8 cellular contexts compared by ENCODE assay signal in the genomic region with DNA sequence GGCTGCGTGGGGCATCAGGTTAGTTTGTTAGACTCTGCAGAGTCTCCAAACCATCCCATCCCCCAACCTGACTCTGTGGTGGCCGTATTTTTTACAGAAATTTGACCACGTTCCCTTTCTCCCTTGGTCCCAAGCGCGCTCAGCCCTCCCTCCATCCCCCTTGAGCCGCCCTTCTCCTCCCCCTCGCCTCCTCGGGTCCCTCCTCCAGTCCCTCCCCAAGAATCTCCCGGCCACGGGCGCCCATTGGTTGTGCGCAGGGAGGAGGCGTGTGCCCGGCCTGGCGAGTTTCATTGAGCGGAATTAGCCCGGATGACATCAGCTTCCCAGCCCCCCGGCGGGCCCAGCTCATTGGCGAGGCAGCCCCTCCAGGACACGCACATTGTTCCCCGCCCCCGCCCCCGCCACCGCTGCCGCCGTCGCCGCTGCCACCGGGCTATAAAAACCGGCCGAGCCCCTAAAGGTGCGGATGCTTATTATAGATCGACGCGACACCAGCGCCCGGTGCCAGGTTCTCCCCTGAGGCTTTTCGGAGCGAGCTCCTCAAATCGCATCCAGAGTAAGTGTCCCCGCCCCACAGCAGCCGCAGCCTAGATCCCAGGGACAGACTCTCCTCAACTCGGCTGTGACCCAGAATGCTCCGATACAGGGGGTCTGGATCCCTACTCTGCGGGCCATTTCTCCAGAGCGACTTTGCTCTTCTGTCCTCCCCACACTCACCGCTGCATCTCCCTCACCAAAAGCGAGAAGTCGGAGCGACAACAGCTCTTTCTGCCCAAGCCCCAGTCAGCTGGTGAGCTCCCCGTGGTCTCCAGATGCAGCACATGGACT. TPM values are rescaled to one million over a fixed set of nuclear protein-coding genes. Genes with fewer than 3 reads are reported as not detected.
DNase-seq lines count a peak whose midpoint lies in the region; ATAC-seq and TF ChIP-seq lines count a peak whose summit lies in the region.

A gene (plus strand): TSS at position 465 of the 828 bp plus-strand sequence. CDS start 928 bp downstream, outside the sequence.

- H3K36me3 Mint-ChIP-seq in activated CD4-positive, alpha-beta memory T cell treated with anti-CD3 and anti-CD28 coated beads for 36 hours: peaks cover 2% of the 10 kb centered on the region

- intact Hi-C loops in activated CD4-positive, alpha-beta memory T cell treated with anti-CD3 and anti-CD28 coated beads for 36 hours (cut with micrococcal nuclease): loop anchor here (2.0 to 5.0 kb wide), 2 partner anchors 45 to 172 kb away; a partner anchor contains a TSS

- DNase-seq in AG08396 (ENCODE audit: low spot score) (peak; percentile 25), left kidney (ENCODE audit: low read depth, low spot score) (peak; percentile 84), activated gamma-delta T cell (lab: John Stamatoyannopoulos, UW) (no peak), NCI-H1417 (lab: John Stamatoyannopoulos, UW) (no peak)
- peak; percentile 15 for DNase-seq in activated CD4-positive, alpha-beta memory T cell treated with anti-CD3 and anti-CD28 coated beads for 36 hours

- ATAC-seq in esophagus mucosa (no peak), GM18907 (IDR thresholded peaks at IDR 0.05; ENCODE audit: unreplicated experiment) (no peak)

- peak within 1 kb of the TSS; percentile 18 for H3K4me3 Mint-ChIP-seq in activated CD4-positive, alpha-beta memory T cell treated with anti-CD3 and anti-CD28 coated beads for 36 hours

- peaks cover 48% of the 10 kb centered on the region for H3K4me1 Mint-ChIP-seq in activated CD4-positive, alpha-beta memory T cell treated with anti-CD3 and anti-CD28 coated beads for 36 hours (ENCODE audit: low read depth)

- H3K36me3 ChIP-seq in HEK293 (ENCODE audit: control insufficient read depth in 2 of 2, insufficient read depth in 1 of 2, low read length in 2 of 2): no peaks in the 10 kb centered on the region

- H3K27me3 Mint-ChIP-seq in activated CD4-positive, alpha-beta memory T cell treated with anti-CD3 and anti-CD28 coated beads for 36 hours: peaks cover 78% of the 10 kb centered on the region

- H3K27ac ChIP-seq in HEK293 (ENCODE audit: extremely low read depth, low read depth, low read length): no peak within 1 kb of the TSS; the same call in 1 of the 2 replicates

- H3K9me3 Mint-ChIP-seq in activated CD4-positive, alpha-beta memory T cell treated with anti-CD3 and anti-CD28 coated beads for 36 hours: no peaks in the 10 kb centered on the region

- no peak for TF ChIP-seq CTCF in HEK293 (tag by site-specific recombination; IDR thresholded peaks at IDR 0.05)

- no peaks in the 10 kb centered on the region for H3K9me3 ChIP-seq in HEK293 (ENCODE audit: control insufficient read depth, insufficient read depth, low read depth, low read length)

- peak within 1 kb of the TSS; percentile 0 for H3K27ac Mint-ChIP-seq in activated CD4-positive, alpha-beta memory T cell treated with anti-CD3 and anti-CD28 coated beads for 36 hours

- CTCF ChIA-PET in HEK293 (lab: Yijun Ruan, JAX): interaction anchor here (0.6 to 2.8 kb wide), 21 partner anchors 9 to 380 kb away, joined by 3 to 15 read pairs (median 4); no protein-coding TSS in a partner anchor
- CTCF ChIA-PET in activated CD4-positive, alpha-beta memory T cell treated with anti-CD3 and anti-CD28 coated beads for 36 hours (lab: Charles Lee): interaction anchor here (1.6 to 1.7 kb wide), 2 partner anchors 102 to 336 kb away, joined by 3 to 5 read pairs; no protein-coding TSS in a partner anchor

- H3K4me3 ChIP-seq in HEK293 (ENCODE audit: low read depth, low read length): peak within 1 kb of the TSS; percentile 48

- H3K4me1 ChIP-seq in HEK293 (ENCODE audit: control insufficient read depth, insufficient read depth, low read length): no peaks in the 10 kb centered on the region

- POLR2A ChIA-PET in HEK293 (lab: Yijun Ruan, JAX): interaction anchor here (0.6 to 2.1 kb wide), 14 partner anchors 9 to 948 kb away, joined by 3 to 11 read pairs (median 4); a partner anchor contains a TSS
- POLR2A ChIA-PET in activated CD4-positive, alpha-beta memory T cell treated with anti-CD3 and anti-CD28 coated beads for 36 hours (lab: Charles Lee): no interaction called here

TF ChIP-seq in HEK293, 187 proteins besides CTCF, POLR2A, EP300 and RAD21 (continues in another document):
- TF ChIP-seq SALL2 (tag by site-specific recombination; IDR thresholded peaks at IDR 0.05; ENCODE audit: borderline replicate concordance): no peak
- TF ChIP-seq, protein P1, sequence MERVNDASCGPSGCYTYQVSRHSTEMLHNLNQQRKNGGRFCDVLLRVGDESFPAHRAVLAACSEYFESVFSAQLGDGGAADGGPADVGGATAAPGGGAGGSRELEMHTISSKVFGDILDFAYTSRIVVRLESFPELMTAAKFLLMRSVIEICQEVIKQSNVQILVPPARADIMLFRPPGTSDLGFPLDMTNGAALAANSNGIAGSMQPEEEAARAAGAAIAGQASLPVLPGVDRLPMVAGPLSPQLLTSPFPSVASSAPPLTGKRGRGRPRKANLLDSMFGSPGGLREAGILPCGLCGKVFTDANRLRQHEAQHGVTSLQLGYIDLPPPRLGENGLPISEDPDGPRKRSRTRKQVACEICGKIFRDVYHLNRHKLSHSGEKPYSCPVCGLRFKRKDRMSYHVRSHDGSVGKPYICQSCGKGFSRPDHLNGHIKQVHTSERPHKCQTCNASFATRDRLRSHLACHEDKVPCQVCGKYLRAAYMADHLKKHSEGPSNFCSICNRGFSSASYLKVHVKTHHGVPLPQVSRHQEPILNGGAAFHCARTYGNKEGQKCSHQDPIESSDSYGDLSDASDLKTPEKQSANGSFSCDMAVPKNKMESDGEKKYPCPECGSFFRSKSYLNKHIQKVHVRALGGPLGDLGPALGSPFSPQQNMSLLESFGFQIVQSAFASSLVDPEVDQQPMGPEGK (tag by site-specific recombination; IDR thresholded peaks at IDR 0.05): peak; percentile 99
- no peak for TF ChIP-seq SETDB1 (IDR thresholded peaks at IDR 0.05; ENCODE audit: insufficient read length, low read length)
- TF ChIP-seq, protein P2, sequence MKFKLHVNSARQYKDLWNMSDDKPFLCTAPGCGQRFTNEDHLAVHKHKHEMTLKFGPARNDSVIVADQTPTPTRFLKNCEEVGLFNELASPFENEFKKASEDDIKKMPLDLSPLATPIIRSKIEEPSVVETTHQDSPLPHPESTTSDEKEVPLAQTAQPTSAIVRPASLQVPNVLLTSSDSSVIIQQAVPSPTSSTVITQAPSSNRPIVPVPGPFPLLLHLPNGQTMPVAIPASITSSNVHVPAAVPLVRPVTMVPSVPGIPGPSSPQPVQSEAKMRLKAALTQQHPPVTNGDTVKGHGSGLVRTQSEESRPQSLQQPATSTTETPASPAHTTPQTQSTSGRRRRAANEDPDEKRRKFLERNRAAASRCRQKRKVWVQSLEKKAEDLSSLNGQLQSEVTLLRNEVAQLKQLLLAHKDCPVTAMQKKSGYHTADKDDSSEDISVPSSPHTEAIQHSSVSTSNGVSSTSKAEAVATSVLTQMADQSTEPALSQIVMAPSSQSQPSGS (tag by site-specific recombination; IDR thresholded peaks at IDR 0.05; ENCODE audit: low read depth): peak; percentile 86
- peak; percentile 45; the same call in 1 of the 2 replicates for TF ChIP-seq ZIC2 (tag by site-specific recombination; IDR thresholded peaks at IDR 0.05)
- TF ChIP-seq, protein P3, sequence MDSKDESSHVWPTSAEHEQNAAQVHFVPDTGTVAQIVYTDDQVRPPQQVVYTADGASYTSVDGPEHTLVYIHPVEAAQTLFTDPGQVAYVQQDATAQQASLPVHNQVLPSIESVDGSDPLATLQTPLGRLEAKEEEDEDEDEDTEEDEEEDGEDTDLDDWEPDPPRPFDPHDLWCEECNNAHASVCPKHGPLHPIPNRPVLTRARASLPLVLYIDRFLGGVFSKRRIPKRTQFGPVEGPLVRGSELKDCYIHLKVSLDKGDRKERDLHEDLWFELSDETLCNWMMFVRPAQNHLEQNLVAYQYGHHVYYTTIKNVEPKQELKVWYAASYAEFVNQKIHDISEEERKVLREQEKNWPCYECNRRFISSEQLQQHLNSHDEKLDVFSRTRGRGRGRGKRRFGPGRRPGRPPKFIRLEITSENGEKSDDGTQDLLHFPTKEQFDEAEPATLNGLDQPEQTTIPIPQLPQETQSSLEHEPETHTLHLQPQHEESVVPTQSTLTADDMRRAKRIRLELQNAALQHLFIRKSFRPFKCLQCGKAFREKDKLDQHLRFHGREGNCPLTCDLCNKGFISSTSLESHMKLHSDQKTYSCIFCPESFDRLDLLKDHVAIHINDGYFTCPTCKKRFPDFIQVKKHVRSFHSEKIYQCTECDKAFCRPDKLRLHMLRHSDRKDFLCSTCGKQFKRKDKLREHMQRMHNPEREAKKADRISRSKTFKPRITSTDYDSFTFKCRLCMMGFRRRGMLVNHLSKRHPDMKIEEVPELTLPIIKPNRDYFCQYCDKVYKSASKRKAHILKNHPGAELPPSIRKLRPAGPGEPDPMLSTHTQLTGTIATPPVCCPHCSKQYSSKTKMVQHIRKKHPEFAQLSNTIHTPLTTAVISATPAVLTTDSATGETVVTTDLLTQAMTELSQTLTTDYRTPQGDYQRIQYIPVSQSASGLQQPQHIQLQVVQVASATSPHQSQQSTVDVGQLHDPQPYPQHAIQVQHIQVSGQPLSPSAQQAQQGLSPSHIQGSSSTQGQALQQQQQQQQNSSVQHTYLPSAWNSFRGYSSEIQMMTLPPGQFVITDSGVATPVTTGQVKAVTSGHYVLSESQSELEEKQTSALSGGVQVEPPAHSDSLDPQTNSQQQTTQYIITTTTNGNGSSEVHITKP (tag by site-specific recombination; IDR thresholded peaks at IDR 0.05): peak; percentile 85
- peak; percentile 87 for TF ChIP-seq ZNF600 (tag by site-specific recombination; IDR thresholded peaks at IDR 0.05)
- peak; percentile 82; the same call in 1 of the 2 replicates for TF ChIP-seq ZEB2 (tag by site-specific recombination; IDR thresholded peaks at IDR 0.05)
- TF ChIP-seq ZNF394 (tag by site-specific recombination; IDR thresholded peaks at IDR 0.05; ENCODE audit: borderline replicate concordance): peak; percentile 44; the same call in 1 of the 2 replicates

RNA-seq across cellular contexts. Expression of the gene that starts here (rescaled TPM):
- not detected for total RNA-seq in activated CD4-positive, alpha-beta memory T cell treated with anti-CD3 and anti-CD28 coated beads for 36 hours
- not detected for total RNA-seq in esophagus mucosa

Comparison
In these comparisons a context has a peak if more than half of its experiments do, and no peak if none do; other contexts are left out.
1. Peak in DNase-seq in activated CD4-positive, alpha-beta memory T cell treated with anti-CD3 and anti-CD28 coated beads for 36 hours; RNA of the gene not detected or under 1 TPM.
2. DNase-seq: peak in AG08396 (single experiment) and left kidney (single experiment); none in activated gamma-delta T cell (single experiment) and NCI-H1417 (0 of 3).